In genomic region chr18:5556317-5556974, GRCh38 we compare ENCODE assay signal across 1 cellular context.
TF ChIP-seq lines count a peak whose summit lies in the region.

No MANE protein-coding gene starts in this region.

TF ChIP-seq in GM23338, 12 proteins besides CTCF, POLR2A, EP300 and RAD21 (continued from another document):
- TF ChIP-seq, protein P1, sequence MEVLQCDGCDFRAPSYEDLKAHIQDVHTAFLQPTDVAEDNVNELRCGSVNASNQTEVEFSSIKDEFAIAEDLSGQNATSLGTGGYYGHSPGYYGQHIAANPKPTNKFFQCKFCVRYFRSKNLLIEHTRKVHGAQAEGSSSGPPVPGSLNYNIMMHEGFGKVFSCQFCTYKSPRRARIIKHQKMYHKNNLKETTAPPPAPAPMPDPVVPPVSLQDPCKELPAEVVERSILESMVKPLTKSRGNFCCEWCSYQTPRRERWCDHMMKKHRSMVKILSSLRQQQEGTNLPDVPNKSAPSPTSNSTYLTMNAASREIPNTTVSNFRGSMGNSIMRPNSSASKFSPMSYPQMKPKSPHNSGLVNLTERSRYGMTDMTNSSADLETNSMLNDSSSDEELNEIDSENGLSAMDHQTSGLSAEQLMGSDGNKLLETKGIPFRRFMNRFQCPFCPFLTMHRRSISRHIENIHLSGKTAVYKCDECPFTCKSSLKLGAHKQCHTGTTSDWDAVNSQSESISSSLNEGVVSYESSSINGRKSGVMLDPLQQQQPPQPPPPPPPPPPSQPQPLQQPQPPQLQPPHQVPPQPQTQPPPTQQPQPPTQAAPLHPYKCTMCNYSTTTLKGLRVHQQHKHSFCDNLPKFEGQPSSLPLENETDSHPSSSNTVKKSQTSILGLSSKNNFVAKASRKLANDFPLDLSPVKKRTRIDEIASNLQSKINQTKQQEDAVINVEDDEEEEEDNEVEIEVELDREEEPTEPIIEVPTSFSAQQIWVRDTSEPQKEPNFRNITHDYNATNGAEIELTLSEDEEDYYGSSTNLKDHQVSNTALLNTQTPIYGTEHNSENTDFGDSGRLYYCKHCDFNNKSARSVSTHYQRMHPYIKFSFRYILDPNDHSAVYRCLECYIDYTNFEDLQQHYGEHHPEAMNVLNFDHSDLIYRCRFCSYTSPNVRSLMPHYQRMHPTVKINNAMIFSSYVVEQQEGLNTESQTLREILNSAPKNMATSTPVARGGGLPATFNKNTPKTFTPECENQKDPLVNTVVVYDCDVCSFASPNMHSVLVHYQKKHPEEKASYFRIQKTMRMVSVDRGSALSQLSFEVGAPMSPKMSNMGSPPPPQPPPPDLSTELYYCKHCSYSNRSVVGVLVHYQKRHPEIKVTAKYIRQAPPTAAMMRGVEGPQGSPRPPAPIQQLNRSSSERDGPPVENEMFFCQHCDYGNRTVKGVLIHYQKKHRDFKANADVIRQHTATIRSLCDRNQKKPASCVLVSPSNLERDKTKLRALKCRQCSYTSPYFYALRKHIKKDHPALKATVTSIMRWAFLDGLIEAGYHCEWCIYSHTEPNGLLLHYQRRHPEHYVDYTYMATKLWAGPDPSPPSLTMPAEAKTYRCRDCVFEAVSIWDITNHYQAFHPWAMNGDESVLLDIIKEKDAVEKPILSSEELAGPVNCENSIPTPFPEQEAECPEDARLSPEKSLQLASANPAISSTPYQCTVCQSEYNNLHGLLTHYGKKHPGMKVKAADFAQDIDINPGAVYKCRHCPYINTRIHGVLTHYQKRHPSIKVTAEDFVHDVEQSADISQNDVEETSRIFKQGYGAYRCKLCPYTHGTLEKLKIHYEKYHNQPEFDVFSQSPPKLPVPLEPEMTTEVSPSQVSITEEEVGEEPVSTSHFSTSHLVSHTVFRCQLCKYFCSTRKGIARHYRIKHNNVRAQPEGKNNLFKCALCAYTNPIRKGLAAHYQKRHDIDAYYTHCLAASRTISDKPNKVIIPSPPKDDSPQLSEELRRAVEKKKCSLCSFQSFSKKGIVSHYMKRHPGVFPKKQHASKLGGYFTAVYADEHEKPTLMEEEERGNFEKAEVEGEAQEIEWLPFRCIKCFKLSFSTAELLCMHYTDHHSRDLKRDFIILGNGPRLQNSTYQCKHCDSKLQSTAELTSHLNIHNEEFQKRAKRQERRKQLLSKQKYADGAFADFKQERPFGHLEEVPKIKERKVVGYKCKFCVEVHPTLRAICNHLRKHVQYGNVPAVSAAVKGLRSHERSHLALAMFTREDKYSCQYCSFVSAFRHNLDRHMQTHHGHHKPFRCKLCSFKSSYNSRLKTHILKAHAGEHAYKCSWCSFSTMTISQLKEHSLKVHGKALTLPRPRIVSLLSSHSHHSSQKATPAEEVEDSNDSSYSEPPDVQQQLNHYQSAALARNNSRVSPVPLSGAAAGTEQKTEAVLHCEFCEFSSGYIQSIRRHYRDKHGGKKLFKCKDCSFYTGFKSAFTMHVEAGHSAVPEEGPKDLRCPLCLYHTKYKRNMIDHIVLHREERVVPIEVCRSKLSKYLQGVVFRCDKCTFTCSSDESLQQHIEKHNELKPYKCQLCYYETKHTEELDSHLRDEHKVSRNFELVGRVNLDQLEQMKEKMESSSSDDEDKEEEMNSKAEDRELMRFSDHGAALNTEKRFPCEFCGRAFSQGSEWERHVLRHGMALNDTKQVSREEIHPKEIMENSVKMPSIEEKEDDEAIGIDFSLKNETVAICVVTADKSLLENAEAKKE (CRISPR knock-in tag; IDR thresholded peaks at IDR 0.05): no peak
- TF ChIP-seq NANOG (IDR thresholded peaks at IDR 0.05; ENCODE audit: borderline replicate concordance) (no peak), STAT1 (IDR thresholded peaks at IDR 0.05; ENCODE audit: unreplicated experiment) (no peak)
